In the genomic region with DNA sequence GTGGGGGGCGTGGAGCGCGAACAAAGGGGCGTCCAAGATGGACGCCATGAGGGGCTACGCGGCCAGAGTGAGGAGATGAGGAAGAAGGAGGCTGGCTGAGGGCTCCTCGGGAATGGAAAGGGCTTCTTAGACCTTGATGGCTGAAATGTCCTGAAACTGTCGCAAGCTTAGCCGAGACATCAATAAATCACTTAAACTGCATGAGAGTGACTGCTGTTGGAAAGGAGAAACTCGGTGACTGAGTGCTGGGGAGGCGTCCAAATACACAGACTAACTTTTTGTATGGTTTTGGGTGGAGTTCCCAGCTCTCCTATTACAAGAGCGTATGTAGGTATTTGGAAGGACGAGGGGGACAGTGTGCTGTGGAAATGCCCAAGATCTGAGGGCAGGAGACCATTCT, we compare ENCODE assay signal across 13 cellular contexts. TPM values are rescaled to one million over a fixed set of nuclear protein-coding genes. Genes with fewer than 3 reads are reported as not detected.
DNase-seq lines count a peak whose midpoint lies in the region; ATAC-seq and TF ChIP-seq lines count a peak whose summit lies in the region.
"Had no signal": no experiment of that assay in that cellular context is flagged by ENCODE, and none has a peak within 500 bp of the region (broad histone marks: within the 10 kb centered on the region; RNA-seq: fewer than 3 reads in every experiment).

No MANE protein-coding gene starts in this region.

- H3K27me3 ChIP-seq in OCI-LY1 (ENCODE audit: insufficient read depth, low read length) = no peaks in the 10 kb centered on the region
- H3K27me3 ChIP-seq: adrenal gland had no signal

- intact Hi-C loops in left colon (cut with DNase I, micrococcal nuclease) = no loop called here

- H3K9ac ChIP-seq in OCI-LY1 (ENCODE audit: low read length) = no peak overlapping the region

- H2AFZ ChIP-seq in OCI-LY1 (ENCODE audit: low read length) = no peak overlapping the region

- 0 out of 2 replicates have a peak, but pooled peaks cover 7% of the 10 kb centered on the region for H3F3A ChIP-seq in OCI-LY1 (ENCODE audit: insufficient read depth, low read length)

- peaks cover 24% of the 10 kb centered on the region for H3K79me2 ChIP-seq in OCI-LY1 (ENCODE audit: insufficient read depth, low read length)

- H3K36me3 ChIP-seq in OCI-LY1 (ENCODE audit: insufficient read depth, low read length) = peaks cover 38% of the 10 kb centered on the region

- no peaks in the 10 kb centered on the region for H3K9me2 ChIP-seq in OCI-LY1 (ENCODE audit: low read depth, low read length)

- H3K9me3 ChIP-seq in OCI-LY1 (ENCODE audit: low read length) = 0 out of 2 replicates have a peak, but pooled peaks cover 6% of the 10 kb centered on the region
- H3K9me3 ChIP-seq: adrenal gland, HAP-1, lower lobe of right lung had no signal

- no peak for ATAC-seq in effector memory CD8-positive, alpha-beta T cell (replicated peaks)
- no peak for ATAC-seq in stimulated activated naive B cell treated with anti-CD40 and anti-IgM and Interleukin-4, amounts not matched to agents 10 μg/mL and 1 μg/mL and 100 μg/mL, for 72 hours (replicated peaks)
- ATAC-seq in left colon = no peak

- no peak for DNase-seq in activated T-cell treated with anti-CD3 and anti-CD28 coated beads, Interleukin-2, amount 50 U/mL, for 24 hours
- DNase-seq in activated T-cell treated with anti-CD3 and anti-CD28 coated beads, Interleukin-2, amount 50 U/mL, for 48 hours = no peak
- DNase-seq in effector memory CD8-positive, alpha-beta T cell = no peak
- no peak for DNase-seq in stimulated activated naive B cell treated with anti-CD40 and anti-IgM and Interleukin-4, amounts not matched to agents 10 μg/mL and 1 μg/mL and 100 μg/mL, for 72 hours
- no peak for DNase-seq in AG08395 (ENCODE audit: low spot score)
- DNase-seq in left colon = no peak
- no peak for DNase-seq in dermis blood vessel endothelial cell
- DNase-seq: NCI-H1694 treated with DMSO at 0.1 percent for 48 hours, NCI-H526 treated with DMSO at 0.1 percent for 48 hours had no signal

- TF ChIP-seq CTCF in OCI-LY1 (IDR thresholded peaks at IDR 0.05; ENCODE audit: low read length) = no peak

- H3K4me1 Mint-ChIP-seq in activated T-cell treated with anti-CD3 and anti-CD28 coated beads, Interleukin-2, amount 50 U/mL, for 24 hours (ENCODE audit: low read depth) = peaks cover 38% of the 10 kb centered on the region
- peaks cover 31 to 37% of the 10 kb centered on the region in 2 donors for H3K4me1 Mint-ChIP-seq in effector memory CD8-positive, alpha-beta T cell (ENCODE audit: low read depth in 2 of 2)
- peaks cover 29 to 38% of the 10 kb centered on the region in 2 donors for H3K4me1 Mint-ChIP-seq in stimulated activated naive B cell treated with anti-CD40 and anti-IgM and Interleukin-4, amounts not matched to agents 10 μg/mL and 1 μg/mL and 100 μg/mL, for 72 hours

- H3K4me2 ChIP-seq in OCI-LY1 (ENCODE audit: low read length) = no peak overlapping the region

- H4K20me1 ChIP-seq in OCI-LY1 (ENCODE audit: insufficient read depth, low read length) = no peaks in the 10 kb centered on the region

- H3K27ac Mint-ChIP-seq in activated T-cell treated with anti-CD3 and anti-CD28 coated beads, Interleukin-2, amount 50 U/mL, for 24 hours = peak overlapping the region; percentile 5
- peak overlapping the region; percentile 19 to 44 for H3K27ac Mint-ChIP-seq in effector memory CD8-positive, alpha-beta T cell
- peak overlapping the region; percentile 49 for H3K27ac Mint-ChIP-seq in stimulated activated naive B cell treated with anti-CD40 and anti-IgM and Interleukin-4, amounts not matched to agents 10 μg/mL and 1 μg/mL and 100 μg/mL, for 72 hours

- H3K36me3 Mint-ChIP-seq in activated T-cell treated with anti-CD3 and anti-CD28 coated beads, Interleukin-2, amount 50 U/mL, for 24 hours (ENCODE audit: low read depth) = peaks cover 54% of the 10 kb centered on the region
- H3K36me3 Mint-ChIP-seq in effector memory CD8-positive, alpha-beta T cell (ENCODE audit: insufficient read depth) = peaks cover 29% of the 10 kb centered on the region
- H3K36me3 Mint-ChIP-seq in stimulated activated naive B cell treated with anti-CD40 and anti-IgM and Interleukin-4, amounts not matched to agents 10 μg/mL and 1 μg/mL and 100 μg/mL, for 72 hours = peaks cover 14 to 51% of the 10 kb centered on the region in 2 donors

- H3K4me1 ChIP-seq in OCI-LY1 (ENCODE audit: insufficient read depth, low read length, severe bottlenecking) = peaks cover 21% of the 10 kb centered on the region

- no peak overlapping the region for H3K4me3 ChIP-seq in OCI-LY1 (ENCODE audit: low read depth, low read length, poor library complexity, severe bottlenecking)

- H3K4me3 Mint-ChIP-seq in activated T-cell treated with anti-CD3 and anti-CD28 coated beads, Interleukin-2, amount 50 U/mL, for 24 hours = peak overlapping the region; percentile 24
- peak overlapping the region; percentile 51 to 55 for H3K4me3 Mint-ChIP-seq in effector memory CD8-positive, alpha-beta T cell
- peak overlapping the region; percentile 32 to 48 for H3K4me3 Mint-ChIP-seq in stimulated activated naive B cell treated with anti-CD40 and anti-IgM and Interleukin-4, amounts not matched to agents 10 μg/mL and 1 μg/mL and 100 μg/mL, for 72 hours

- H3K27me3 Mint-ChIP-seq in activated T-cell treated with anti-CD3 and anti-CD28 coated beads, Interleukin-2, amount 50 U/mL, for 24 hours = no peaks in the 10 kb centered on the region
- H3K27me3 Mint-ChIP-seq in effector memory CD8-positive, alpha-beta T cell = no peaks in the 10 kb centered on the region
- H3K27me3 Mint-ChIP-seq in stimulated activated naive B cell treated with anti-CD40 and anti-IgM and Interleukin-4, amounts not matched to agents 10 μg/mL and 1 μg/mL and 100 μg/mL, for 72 hours = no peaks in the 10 kb centered on the region

- H3K9me3 Mint-ChIP-seq in activated T-cell treated with anti-CD3 and anti-CD28 coated beads, Interleukin-2, amount 50 U/mL, for 24 hours = peaks cover 4% of the 10 kb centered on the region
- no peaks in the 10 kb centered on the region for H3K9me3 Mint-ChIP-seq in effector memory CD8-positive, alpha-beta T cell
- H3K9me3 Mint-ChIP-seq in stimulated activated naive B cell treated with anti-CD40 and anti-IgM and Interleukin-4, amounts not matched to agents 10 μg/mL and 1 μg/mL and 100 μg/mL, for 72 hours = peaks cover 0 to 5% of the 10 kb centered on the region in 2 donors

- H3K27ac ChIP-seq in OCI-LY1 (ENCODE audit: low read depth, low read length, poor library complexity, severe bottlenecking) = peak overlapping the region; percentile 31

RNA-seq across cellular contexts. Expression of gene GEMIN4, which starts 1.3 kb away (rescaled TPM):
- total RNA-seq in left colon (10 to 100 TPM; 12.4 to 15.2 TPM), dermis blood vessel endothelial cell (12.9 and 18.3 TPM in 2 replicates)

RNA-seq across cellular contexts. Expression of gene TLCD3A, which starts 21.0 kb away (rescaled TPM):
- 10 to 100 TPM; 11.3 to 15.1 TPM for total RNA-seq in left colon
- 17.0 and 17.9 TPM in 2 replicates for total RNA-seq in dermis blood vessel endothelial cell

RNA-seq across cellular contexts. Expression of gene GLOD4, which starts 28.7 kb away (rescaled TPM):
- 10 to 100 TPM; 80.8 to 99.0 TPM for total RNA-seq in left colon
- 61.8 and 165 TPM in 2 replicates for total RNA-seq in dermis blood vessel endothelial cell

RNA-seq across cellular contexts. Expression of gene MRM3, which starts 28.7 kb away (rescaled TPM):
- total RNA-seq in left colon = 10 to 100 TPM; 11.4 to 13.3 TPM
- 20.1 and 24.4 TPM in 2 replicates for total RNA-seq in dermis blood vessel endothelial cell

RNA-seq across cellular contexts. Expression of gene VPS53, which starts 38.8 kb away (rescaled TPM):
- total RNA-seq in left colon (10 to 100 TPM; 75.0 to 87.3 TPM), dermis blood vessel endothelial cell (15.0 and 19.0 TPM in 2 replicates)
